In the genomic region with DNA sequence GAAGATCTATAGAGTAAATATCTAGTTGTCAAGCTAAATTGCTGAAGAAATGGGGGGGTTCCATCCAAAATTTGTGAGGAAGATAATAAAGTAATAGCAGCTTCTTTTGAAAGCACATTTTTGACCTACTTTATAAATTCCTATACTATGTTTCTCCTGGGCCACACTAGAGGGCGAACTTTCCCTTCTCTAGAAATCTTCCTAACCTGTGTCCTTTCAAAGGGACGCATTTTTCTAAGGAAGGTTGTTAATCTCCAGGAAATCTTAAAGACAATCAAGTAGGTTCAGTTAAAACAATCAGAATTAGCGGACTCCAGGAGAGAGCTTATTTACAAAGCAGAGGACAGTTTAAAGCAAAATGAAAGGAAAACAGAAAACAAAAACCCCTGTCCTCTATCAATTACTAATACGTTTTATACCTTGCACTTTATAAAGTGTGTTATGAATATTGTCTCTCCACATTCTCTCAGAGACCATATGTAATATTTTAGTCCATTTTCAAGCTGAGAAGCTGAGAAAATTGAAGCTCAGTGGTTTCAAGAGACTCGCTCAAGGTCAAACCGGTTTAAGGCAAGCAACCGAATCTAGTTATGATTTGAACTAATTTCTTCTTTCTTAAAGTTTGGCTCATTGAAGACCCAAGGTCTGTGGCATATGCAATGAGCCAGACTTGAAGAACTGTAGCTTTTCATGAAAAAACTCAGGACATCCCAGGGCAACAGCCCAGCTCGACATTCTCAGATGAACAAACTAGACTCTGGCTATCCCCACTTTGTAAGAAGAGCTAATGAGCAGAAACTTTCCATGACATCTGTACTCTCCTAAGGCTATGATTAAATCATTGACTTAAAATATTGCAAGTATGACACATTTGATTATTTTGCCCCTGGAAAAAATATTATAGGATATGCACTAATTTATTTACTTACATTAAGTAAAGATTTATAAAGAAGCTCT, we compare ENCODE assay signal across 1 cellular context.
TF ChIP-seq lines count a peak whose summit lies in the region.

No MANE protein-coding gene starts in this region.

TF ChIP-seq in IMR-90, 13 proteins besides CTCF, POLR2A, EP300 and RAD21:
- TF ChIP-seq NFE2L2 (IDR thresholded peaks at IDR 0.05; ENCODE audit: low read depth, low read length) = no peak
- TF ChIP-seq ELK1 (IDR thresholded peaks at IDR 0.05; ENCODE audit: borderline replicate concordance, low read depth, low read length) = no peak
- no peak for TF ChIP-seq MAZ (IDR thresholded peaks at IDR 0.05; ENCODE audit: borderline replicate concordance, low read depth, low read length)
- no peak for TF ChIP-seq FOS (IDR thresholded peaks at IDR 0.05; ENCODE audit: low read depth, low read length)
- TF ChIP-seq RFX5 (IDR thresholded peaks at IDR 0.05; ENCODE audit: low read depth, low read length) = no peak
- no peak for TF ChIP-seq MXI1 (IDR thresholded peaks at IDR 0.05; ENCODE audit: borderline replicate concordance, low read depth, low read length)
- TF ChIP-seq SMC3 (IDR thresholded peaks at IDR 0.05; ENCODE audit: low read depth, low read length) = no peak
- TF ChIP-seq BHLHE40 (IDR thresholded peaks at IDR 0.05; ENCODE audit: low read depth, low read length) = no peak
- TF ChIP-seq CHD1 (IDR thresholded peaks at IDR 0.05; ENCODE audit: low read depth, low read length) = no peak
- no peak for TF ChIP-seq RCOR1 (IDR thresholded peaks at IDR 0.05; ENCODE audit: insufficient replicate concordance, low read length)
- TF ChIP-seq, protein P1, sequence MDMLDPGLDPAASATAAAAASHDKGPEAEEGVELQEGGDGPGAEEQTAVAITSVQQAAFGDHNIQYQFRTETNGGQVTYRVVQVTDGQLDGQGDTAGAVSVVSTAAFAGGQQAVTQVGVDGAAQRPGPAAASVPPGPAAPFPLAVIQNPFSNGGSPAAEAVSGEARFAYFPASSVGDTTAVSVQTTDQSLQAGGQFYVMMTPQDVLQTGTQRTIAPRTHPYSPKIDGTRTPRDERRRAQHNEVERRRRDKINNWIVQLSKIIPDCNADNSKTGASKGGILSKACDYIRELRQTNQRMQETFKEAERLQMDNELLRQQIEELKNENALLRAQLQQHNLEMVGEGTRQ (IDR thresholded peaks at IDR 0.05; ENCODE audit: low read depth, low read length) = no peak
- no peak for TF ChIP-seq MAFK (IDR thresholded peaks at IDR 0.05; ENCODE audit: low read depth, low read length)
- no peak for TF ChIP-seq CEBPB (IDR thresholded peaks at IDR 0.05; ENCODE audit: low read depth, low read length)
